ENCODE assay signal across 9 cellular contexts in the genomic region with DNA sequence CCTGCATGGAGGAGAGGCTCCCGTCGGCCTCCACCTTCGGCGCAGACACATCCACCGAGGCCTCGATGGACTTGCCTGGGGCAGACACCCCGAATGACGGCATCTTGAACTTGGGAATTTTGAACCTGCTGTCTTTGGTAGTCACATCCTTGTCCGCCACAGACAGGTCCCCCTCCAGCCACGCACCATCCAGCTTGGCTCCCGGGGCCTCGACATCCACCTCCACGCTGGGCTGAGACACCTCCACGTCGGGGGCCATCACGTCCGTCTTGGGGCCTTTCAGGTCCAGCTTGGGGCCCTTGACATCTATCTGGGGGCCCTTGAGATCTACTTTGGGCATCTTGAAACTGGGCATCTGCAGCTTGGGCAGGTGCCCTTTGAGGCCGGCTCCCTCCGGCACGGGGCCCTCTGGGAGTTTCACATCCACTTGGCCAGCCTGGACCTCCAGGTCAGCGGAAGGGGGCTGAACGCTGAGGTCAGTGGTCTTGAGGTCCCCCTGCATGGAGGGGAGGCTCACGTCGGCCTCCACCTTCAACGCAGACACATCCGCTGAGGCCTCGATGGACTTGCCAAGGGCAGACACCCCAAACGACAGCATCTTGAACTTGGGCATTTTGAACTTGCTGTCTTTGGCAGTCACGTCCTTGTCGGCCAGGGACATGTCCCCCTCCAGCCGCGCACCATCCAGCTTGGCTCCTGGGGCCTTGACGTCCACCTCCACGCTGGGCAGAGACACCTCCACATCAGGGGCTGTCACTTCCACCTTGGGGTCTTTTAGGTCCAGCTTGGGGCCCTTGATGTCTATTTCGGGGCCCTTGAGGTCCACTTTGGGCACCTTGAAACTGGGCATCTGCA. TPM values are rescaled to one million over a fixed set of nuclear protein-coding genes. Genes with fewer than 3 reads are reported as not detected.
"Had no signal": no experiment of that assay in that cellular context is flagged by ENCODE, and none has a peak within 500 bp of the region (broad histone marks: within the 10 kb centered on the region; RNA-seq: fewer than 3 reads in every experiment).

No MANE protein-coding gene starts in this region.

RNA-seq across cellular contexts. Expression of gene PLD4, which starts 23.4 kb away (rescaled TPM):
- total RNA-seq: activated CD4-positive, alpha-beta memory T cell treated with anti-CD3 and anti-CD28 coated beads for 36 hours; activated CD8-positive, alpha-beta memory T cell treated with anti-CD3 and anti-CD28 coated beads for 36 hours; activated CD8-positive, alpha-beta T cell treated with anti-CD3 and anti-CD28 coated beads for 36 hours; activated naive CD4-positive, alpha-beta T cell treated with anti-CD3 and anti-CD28 coated beads for 36 hours; activated naive CD8-positive, alpha-beta T cell treated with anti-CD3 and anti-CD28 coated beads for 36 hours; activated T-helper 17 cell treated with anti-CD3 and anti-CD28 coated beads, Interleukin-2, amount 50 U/mL, for 72 hours; body of pancreas had no signal

RNA-seq across cellular contexts. Expression of gene AHNAK2, which starts 30.1 kb away (rescaled TPM):
- total RNA-seq: activated B cell treated with CpG ODN at 0.5 μM for 24 hours, T-helper 17 cell had no signal
